ENCODE assay signal across 35 cellular contexts in the genomic region with DNA sequence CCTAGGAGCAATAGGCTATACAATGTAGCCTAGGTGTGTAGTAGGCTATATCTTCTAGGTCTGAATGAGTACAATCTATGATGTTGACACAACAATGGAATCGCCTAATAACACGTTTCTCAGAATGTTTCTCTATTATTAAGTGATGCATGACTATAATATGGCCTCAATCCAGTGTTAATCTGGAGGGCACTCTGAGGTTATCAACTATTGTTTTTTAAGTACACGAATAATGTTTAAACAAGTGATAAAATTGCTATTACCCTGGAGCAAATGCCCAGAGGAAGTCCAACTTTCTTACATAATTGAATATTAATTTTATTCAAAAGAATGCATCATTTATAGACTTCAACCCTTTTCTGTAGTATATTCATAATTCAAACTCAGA.
"Had no signal": no experiment of that assay in that cellular context is flagged by ENCODE, and none has a peak within 500 bp of the region (broad histone marks: within the 10 kb centered on the region; RNA-seq: fewer than 3 reads in every experiment).

No MANE protein-coding gene starts in this region.

- H3K4me1 ChIP-seq: SJCRH30 had no signal

- ATAC-seq: activated CD8-positive, alpha-beta T cell treated with anti-CD3 and anti-CD28 coated beads for 36 hours; activated T-cell treated with anti-CD3 and anti-CD28 coated beads, Interleukin-2, amount 50 U/mL, for 72 hours; activated T-helper 17 cell treated with anti-CD3 and anti-CD28 coated beads, Interleukin-2, amount 50 U/mL, for 72 hours had no signal

- H3K4me3 ChIP-seq: PC-9, SJCRH30, SK-N-MC had no signal

- DNase-seq: activated CD4-positive, alpha-beta T cell treated with anti-CD3 and anti-CD28 coated beads for 1 hour; activated CD4-positive, alpha-beta T cell treated with anti-CD3 and anti-CD28 coated beads for 48 hours; activated CD4-positive, alpha-beta T cell treated with anti-CD3 and anti-CD28 coated beads, Interleukin-2, amount 50 U/mL, for 4 hours; activated CD4-positive, CD25-positive, alpha-beta regulatory T cell; activated CD8-positive, alpha-beta T cell treated with anti-CD3 and anti-CD28 coated beads for 36 hours; activated effector memory CD4-positive, alpha-beta T cell treated with anti-CD3 and anti-CD28 coated beads, Interleukin-2, amount 50 U/mL, for 16 hours; activated naive CD4-positive, alpha-beta T cell; activated naive CD4-positive, alpha-beta T cell treated with anti-CD3 and anti-CD28 coated beads, Interleukin-2, amount 50 U/mL, for 16 hours; activated naive CD8-positive, alpha-beta T cell treated with anti-CD3 and anti-CD28 coated beads for 36 hours; activated T-cell treated with anti-CD3 and anti-CD28 coated beads, Interleukin-2, amount 50 U/mL, for 1 hour; activated T-cell treated with anti-CD3 and anti-CD28 coated beads, Interleukin-2, amount 50 U/mL, for 72 hours; amniotic stem cell; aorta; brain microvascular endothelial cell; central memory CD4-positive, alpha-beta T cell; MM.1S; MV-4-11; NCI-H1092; NCI-H1436 treated with DMSO at 0.1 percent for 48 hours; NCI-H187 treated with DMSO at 0.1 percent for 48 hours; NCI-H2081; NCI-H2171 treated with DMSO at 0.1 percent for 48 hours; NCI-H2227 treated with DMSO at 0.1 percent for 48 hours; NCI-H446 treated with DMSO at 0.1 percent for 48 hours; NCI-H524; NCI-H69; NCI-H82; NK-92 treated with Interleukin-12 subunit alpha and Interleukin-12 subunit beta, amount 100 ng/mL, for 24 hours; PC-9; SHP77; SJCRH30; T1000; WERI-Rb-1 had no signal

- H3K27ac ChIP-seq: brain microvascular endothelial cell, PC-9, SJCRH30, SK-N-MC, WERI-Rb-1 had no signal

- H2AFZ ChIP-seq: PC-9 had no signal

- H3K27me3 ChIP-seq: brain microvascular endothelial cell, SJCRH30 had no signal

- H3K4me2 ChIP-seq: PC-9 had no signal

- H3K36me3 ChIP-seq: brain microvascular endothelial cell, SJCRH30, WERI-Rb-1 had no signal

- H3K9me3 ChIP-seq: SJCRH30 had no signal
